ENCODE assay signal across 17 cellular contexts in genomic region chr18:49360582-49360981, GRCh38.
A peak's percentile ranks its signal among the peaks of the same experiment; 100 is the strongest.
DNase-seq lines count a peak whose midpoint lies in the region; ATAC-seq, FAIRE-seq and TF ChIP-seq lines count a peak whose summit lies in the region.
"Had no signal": no experiment of that assay in that cellular context is flagged by ENCODE, and none has a peak within 500 bp of the region (broad histone marks: within the 10 kb centered on the region; RNA-seq: fewer than 3 reads in every experiment).

No MANE protein-coding gene starts in this region.

- H4K20me1 ChIP-seq in IMR-90 (ENCODE audit: insufficient read depth, low read length) (no peaks in the 10 kb centered on the region), GM12878 (ENCODE audit: control insufficient read depth, insufficient read depth) (no peaks in the 10 kb centered on the region)

- no peaks in the 10 kb centered on the region for H3K9me1 ChIP-seq in IMR-90 (ENCODE audit: insufficient read depth, low read length)

- H3K36me3 ChIP-seq in IMR-90 (ENCODE audit: control insufficient read depth, insufficient read depth, low read length) (peaks cover 5% of the 10 kb centered on the region), GM12878 (ENCODE audit: control insufficient read depth in 2 of 2, insufficient read depth in 2 of 2, low read length in 1 of 2) (peaks cover 0 to 5% of the 10 kb centered on the region in 2 experiments; a peak in 2 of 4 replicates), uterus (no peaks in the 10 kb centered on the region)
- H3K36me3 ChIP-seq: BE2C had no signal

- no peak overlapping the region for H2AK9ac ChIP-seq in IMR-90 (replicated peaks; ENCODE audit: low read depth, low read length, poor library complexity)

- TF ChIP-seq EP300 in GM12878 (IDR thresholded peaks at IDR 0.05; ENCODE audit: borderline replicate concordance in 1 of 2, control insufficient read depth in 1 of 2, low read depth in 2 of 2, low read length in 2 of 2), result no peak

- H4K8ac ChIP-seq in IMR-90 (ENCODE audit: low read depth in 2 of 2, low read length in 2 of 2), result no peak overlapping the region

- POLR2A ChIA-PET in IMR-90 (lab: Charles Lee; ENCODE audit: unreplicated experiment) (no interaction called here), GM12878 (lab: Charles Lee) (no interaction called here)

- H2BK15ac ChIP-seq in IMR-90 (ENCODE audit: low read depth, low read length), result no peak overlapping the region

- H3K79me1 ChIP-seq in IMR-90 (ENCODE audit: low read depth in 1 of 2, low read length in 2 of 2), result peaks cover 3 to 5% of the 10 kb centered on the region in 2 experiments; a peak in 1 of 4 replicates

- BruUV-seq in IMR-90 (replicated peaks; lab: Mats Ljungman, UMichigan) (no TSS peak), GM12878 (replicated peaks; lab: Mats Ljungman, UMichigan) (no TSS peak)

- no peaks in the 10 kb centered on the region for H3K79me2 ChIP-seq in GM12878 (ENCODE audit: control insufficient read depth, insufficient read depth, low read length)

- H2BK5ac ChIP-seq in IMR-90 (ENCODE audit: low read depth, low read length, poor library complexity, severe bottlenecking), result no peak overlapping the region

- no peak overlapping the region for H2BK120ac ChIP-seq in IMR-90 (ENCODE audit: low read depth, low read length)

- no peak overlapping the region for H4K5ac ChIP-seq in IMR-90 (ENCODE audit: low read depth, low read length)

- H3K4me2 ChIP-seq in IMR-90 (ENCODE audit: low read depth, low read length) (no peak overlapping the region), GM12878 (ENCODE audit: control insufficient read depth, insufficient read depth) (no peak overlapping the region)

- dilution Hi-C loops in IMR-90 (cut with HindIII; ENCODE audit: low sequenced_read_pairs, unreplicated experiment), result no loop called here

- DNase-seq in GM12865 (ENCODE audit: low read depth), result peak; percentile 30
- DNase-seq in IMR-90, result no peak
- DNase-seq in GM12878 (ENCODE audit: low read depth, low spot score), result peak; percentile 12
- DNase-seq in NCI-H2227 treated with DMSO at 0.1 percent for 48 hours (lab: John Stamatoyannopoulos, UW), result no peak
- DNase-seq in foreskin fibroblast, result no peak
- no peak for DNase-seq in uterus
- DNase-seq: activated T-cell treated with anti-CD3 and anti-CD28 coated beads, Interleukin-2, amount 50 U/mL, for 48 hours; BE2C; NCI-H1417; right cardiac atrium; stimulated activated CD4-positive, alpha-beta T cell treated with anti-CD3 and anti-CD28 coated beads, Interleukin-4, amount 100 ng/mL, for 4 hours; stimulated activated naive CD4-positive, alpha-beta T cell; SW 1271 had no signal

- RAD21 ChIA-PET in GM12878 (lab: Charles Lee; ENCODE audit: unreplicated experiment), result no interaction called here

- 0 out of 2 replicates have a peak, but pooled peaks cover 2% of the 10 kb centered on the region for H3K4me1 ChIP-seq in IMR-90 (ENCODE audit: control insufficient read depth, insufficient read depth, low read length)
- peaks cover 18% of the 10 kb centered on the region for H3K4me1 ChIP-seq in GM12878 (ENCODE audit: control insufficient read depth, insufficient read depth, low read length)
- H3K4me1 ChIP-seq in uterus, result no peaks in the 10 kb centered on the region
- H3K4me1 ChIP-seq: BE2C had no signal

- CTCF ChIA-PET in IMR-90 (lab: Yijun Ruan, JAX) (no interaction called here), GM12878 (lab: Yijun Ruan, JAX) (interaction anchor here (1.2 kb wide), 1 partner anchor 94 kb away, joined by 3 read pairs; no protein-coding TSS in a partner anchor)

- no peaks in the 10 kb centered on the region for H3K27me3 ChIP-seq in IMR-90 (ENCODE audit: control insufficient read depth, insufficient read depth, low read length)
- no peaks in the 10 kb centered on the region for H3K27me3 ChIP-seq in GM12878 (replicated peaks in 1 of 2; ENCODE audit: control insufficient read depth in 2 of 2, insufficient read depth in 2 of 2, low read length in 1 of 2)
- no peaks in the 10 kb centered on the region for H3K27me3 ChIP-seq in uterus
- H3K27me3 ChIP-seq: BE2C had no signal

- TF ChIP-seq CTCF in GM12865 (IDR thresholded peaks at IDR 0.05; ENCODE audit: insufficient read depth, low read depth, low read length, missing control alignments) (no peak), IMR-90 (conservative IDR thresholded peaks at IDR 0.05; ENCODE audit: low read depth, low read length) (no peak), GM12878 (IDR thresholded peaks at IDR 0.05 in 2 of 3, conservative IDR thresholded peaks at IDR 0.05 in 1 of 3; ENCODE audit: control insufficient read depth in 2 of 3, extremely low read depth in 1 of 3, insufficient read depth in 1 of 3, low read depth in 3 of 3, low read length in 3 of 3) (no peak), foreskin fibroblast (IDR thresholded peaks at IDR 0.05; ENCODE audit: low read depth, low read length) (no peak), uterus (IDR thresholded peaks at IDR 0.05) (no peak)

- H3K56ac ChIP-seq in IMR-90 (ENCODE audit: extremely low read depth, insufficient read depth, low read length), result no peak overlapping the region

- TF ChIP-seq RAD21 in IMR-90 (IDR thresholded peaks at IDR 0.05; ENCODE audit: low read length) (no peak), GM12878 (IDR thresholded peaks at IDR 0.05; ENCODE audit: insufficient read depth, low read depth, low read length) (no peak)

- no peak overlapping the region for H3K14ac ChIP-seq in IMR-90 (replicated peaks; ENCODE audit: low read depth, low read length)

- H3K18ac ChIP-seq in IMR-90 (ENCODE audit: low read depth, low read length), result peak overlapping the region; percentile 1; the same call in 1 of the 2 replicates

- no peak overlapping the region for H2BK20ac ChIP-seq in IMR-90 (ENCODE audit: low read depth, low read length)

- intact Hi-C loops in IMR-90 (cut with micrococcal nuclease) (no loop called here), GM12878 (cut with micrococcal nuclease; ENCODE audit: unreplicated experiment) (no loop called here), uterus (cut with DNase I; ENCODE audit: low total_unique reads) (no loop called here)

- SMC1A ChIA-PET in GM12878 (lab: Charles Lee; ENCODE audit: uncharacterized antibody, unreplicated experiment), result no interaction called here

- TF ChIP-seq POLR2A in IMR-90 (IDR thresholded peaks at IDR 0.05; ENCODE audit: low read depth, low read length) (no peak), GM12878 (IDR thresholded peaks at IDR 0.05; ENCODE audit: low read depth, low read length) (no peak), uterus (IDR thresholded peaks at IDR 0.05) (no peak)

- H3K9me3 ChIP-seq in IMR-90 (ENCODE audit: control insufficient read depth, insufficient read depth, low read length), result no peaks in the 10 kb centered on the region
- H3K9me3 ChIP-seq in GM12878 (replicated peaks; ENCODE audit: control insufficient read depth, insufficient read depth, low read length), result no peaks in the 10 kb centered on the region
- H3K9me3 ChIP-seq in uterus, result no peaks in the 10 kb centered on the region
- H3K9me3 ChIP-seq: BE2C had no signal

- H3K27ac ChIP-seq in IMR-90 (ENCODE audit: insufficient read depth, low read length), result no peak overlapping the region
- no peak overlapping the region for H3K27ac ChIP-seq in GM12878 (ENCODE audit: control insufficient read depth, insufficient read depth)
- no peak overlapping the region for H3K27ac ChIP-seq in uterus

- in situ Hi-C loops in IMR-90 (cut with MboI; ENCODE audit: low sequenced_read_pairs), result no loop called here
- in situ Hi-C loops in GM12878 (cut with MboI), result no loop called here

- no peak overlapping the region for H2AK5ac ChIP-seq in IMR-90 (ENCODE audit: low read depth, low read length)

- no peak for FAIRE-seq in GM12878 (lab: Jason Lieb, UNC)
- FAIRE-seq: H54, HepG2 had no signal

- H3K23ac ChIP-seq in IMR-90 (ENCODE audit: low read depth, low read length), result no peak overlapping the region

- ATAC-seq in GM21381 (IDR thresholded peaks at IDR 0.05; ENCODE audit: unreplicated experiment) (peak; percentile 52), IMR-90 (ENCODE audit: low read depth) (no peak), GM12878 (peak; percentile 82), GM21619 (IDR thresholded peaks at IDR 0.05; ENCODE audit: unreplicated experiment) (no peak)
- ATAC-seq: HepG2, right cardiac atrium had no signal

- no peak overlapping the region for H2AFZ ChIP-seq in IMR-90 (replicated peaks; ENCODE audit: low read length, poor library complexity)
- H2AFZ ChIP-seq in GM12878 (ENCODE audit: control insufficient read depth, low read depth, low read length), result no peak overlapping the region

- H4K91ac ChIP-seq in IMR-90 (ENCODE audit: insufficient read depth, low read depth, low read length), result no peak overlapping the region

- no peak overlapping the region for H3K4ac ChIP-seq in IMR-90 (ENCODE audit: low read depth, low read length)

- H3K9ac ChIP-seq in IMR-90 (ENCODE audit: low read depth, low read length), result no peak overlapping the region
- no peak overlapping the region for H3K9ac ChIP-seq in GM12878 (ENCODE audit: control insufficient read depth, insufficient read depth, low read length)

- H3K4me3 ChIP-seq in GM12865 (ENCODE audit: low read depth, low read length), result no peak overlapping the region
- H3K4me3 ChIP-seq in IMR-90 (ENCODE audit: insufficient read depth, low read depth, low read length), result no peak overlapping the region
- H3K4me3 ChIP-seq in GM12878, result no peak overlapping the region
- no peak overlapping the region for H3K4me3 ChIP-seq in foreskin fibroblast (ENCODE audit: low read depth in 1 of 2, low read length in 2 of 2)
- no peak overlapping the region for H3K4me3 ChIP-seq in uterus

TF ChIP-seq in IMR-90, 13 proteins besides CTCF, POLR2A, EP300 and RAD21 (continues in another document):
- TF ChIP-seq BHLHE40 (IDR thresholded peaks at IDR 0.05; ENCODE audit: low read depth, low read length) (no peak), NFE2L2 (IDR thresholded peaks at IDR 0.05; ENCODE audit: low read depth, low read length) (no peak), MXI1 (IDR thresholded peaks at IDR 0.05; ENCODE audit: borderline replicate concordance, low read depth, low read length) (no peak), SMC3 (IDR thresholded peaks at IDR 0.05; ENCODE audit: low read depth, low read length) (no peak), CEBPB (IDR thresholded peaks at IDR 0.05; ENCODE audit: low read depth, low read length) (no peak), MAFK (IDR thresholded peaks at IDR 0.05; ENCODE audit: low read depth, low read length) (no peak)

TF ChIP-seq in GM12878, 131 proteins besides CTCF, POLR2A, EP300 and RAD21 (continues in another document):
- TF ChIP-seq ZSCAN29 (IDR thresholded peaks at IDR 0.05) (no peak), MLLT1 (IDR thresholded peaks at IDR 0.05) (no peak), IKZF1 (conservative IDR thresholded peaks at IDR 0.05) (peak; percentile 46; the same call in 1 of the 2 replicates)

Comparison
In these comparisons a context has a peak if more than half of its experiments do, and no peak if none do; other contexts are left out.
1. DNase-seq: peak in GM12865 (single experiment) and GM12878 (single experiment); none in IMR-90 (single experiment), NCI-H2227 treated with DMSO at 0.1 percent for 48 hours (single experiment), foreskin fibroblast (0 of 2) and uterus (0 of 2).
2. ATAC-seq: peak in GM21381 (single experiment) and GM12878 (single experiment); none in IMR-90 (single experiment) and GM21619 (single experiment).